ENCODE assay signal across 10 cellular contexts in the genomic region with DNA sequence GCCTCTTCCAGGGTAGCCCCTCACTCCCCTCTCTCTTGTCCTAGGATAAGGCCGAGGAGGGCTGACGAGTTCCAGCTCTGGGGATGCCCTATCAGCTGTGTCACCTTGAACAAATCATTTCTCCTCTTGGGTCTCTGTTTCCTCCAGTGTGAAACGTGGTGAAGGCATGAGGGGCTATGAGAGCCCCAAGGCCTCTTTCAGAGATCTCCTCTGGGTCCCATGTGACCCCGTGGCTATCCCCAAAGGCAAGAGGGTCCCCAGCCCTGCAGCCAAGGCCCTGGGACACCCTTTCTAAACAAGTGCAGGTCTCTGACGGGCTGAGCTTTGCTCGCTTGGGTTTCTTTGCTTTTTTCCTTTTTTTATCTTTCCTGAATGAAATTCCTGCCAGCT. TPM values are rescaled to one million over a fixed set of nuclear protein-coding genes. Genes with fewer than 3 reads are reported as not detected.
A peak's percentile ranks its signal among the peaks of the same experiment; 100 is the strongest.
DNase-seq lines count a peak whose midpoint lies in the region; ATAC-seq and TF ChIP-seq lines count a peak whose summit lies in the region.
"Had no signal": no experiment of that assay in that cellular context is flagged by ENCODE, and none has a peak within 500 bp of the region (broad histone marks: within the 10 kb centered on the region; RNA-seq: fewer than 3 reads in every experiment).

No MANE protein-coding gene starts in this region.

- no peaks in the 10 kb centered on the region for H3K36me3 ChIP-seq in breast epithelium
- no peaks in the 10 kb centered on the region for H3K36me3 ChIP-seq in vagina
- H3K36me3 ChIP-seq: adrenal gland, neutrophil had no signal

- H3K27me3 ChIP-seq in breast epithelium (no peaks in the 10 kb centered on the region), vagina (no peaks in the 10 kb centered on the region)
- H3K27me3 ChIP-seq: adrenal gland had no signal

- no peaks in the 10 kb centered on the region for H3K36me3 Mint-ChIP-seq in stimulated activated naive CD8-positive, alpha-beta T cell treated with anti-CD3 and anti-CD28 coated beads, Interleukin-15, Interleukin-2, amounts not matched to agents 100 ng/mL and 50 ng/mL, for 24 hours (ENCODE audit: low read depth)
- no peaks in the 10 kb centered on the region for H3K36me3 Mint-ChIP-seq in mesothelial cell of epicardium

- H3K4me1 Mint-ChIP-seq in stimulated activated naive CD8-positive, alpha-beta T cell treated with anti-CD3 and anti-CD28 coated beads, Interleukin-15, Interleukin-2, amounts not matched to agents 100 ng/mL and 50 ng/mL, for 24 hours (ENCODE audit: low read depth): peaks cover 9% of the 10 kb centered on the region
- peaks cover 17% of the 10 kb centered on the region for H3K4me1 Mint-ChIP-seq in mesothelial cell of epicardium

- H3K4me1 ChIP-seq in breast epithelium: peaks cover 3 to 8% of the 10 kb centered on the region in 2 donors
- H3K4me1 ChIP-seq in vagina: peaks cover 20% of the 10 kb centered on the region

- H3K27me3 Mint-ChIP-seq in stimulated activated naive CD8-positive, alpha-beta T cell treated with anti-CD3 and anti-CD28 coated beads, Interleukin-15, Interleukin-2, amounts not matched to agents 100 ng/mL and 50 ng/mL, for 24 hours: peaks cover 39% of the 10 kb centered on the region
- H3K27me3 Mint-ChIP-seq in mesothelial cell of epicardium (ENCODE audit: low read depth): no peaks in the 10 kb centered on the region

- no peak for ATAC-seq in stimulated activated naive CD8-positive, alpha-beta T cell treated with anti-CD3 and anti-CD28 coated beads, Interleukin-15, Interleukin-2, amounts not matched to agents 100 U/mL and 50 U/mL, for 24 hours
- no peak for ATAC-seq in GM21825 (IDR thresholded peaks at IDR 0.05; ENCODE audit: unreplicated experiment)
- ATAC-seq in GM21576 (IDR thresholded peaks at IDR 0.05; ENCODE audit: unreplicated experiment): no peak
- ATAC-seq in HG03378 (IDR thresholded peaks at IDR 0.05; ENCODE audit: unreplicated experiment): no peak

- H3K9me3 ChIP-seq in breast epithelium (no peaks in the 10 kb centered on the region), vagina (no peaks in the 10 kb centered on the region)
- H3K9me3 ChIP-seq: adrenal gland, neutrophil had no signal

- no peak for TF ChIP-seq CTCF in breast epithelium (IDR thresholded peaks at IDR 0.05)
- TF ChIP-seq CTCF in mesothelial cell of epicardium (IDR thresholded peaks at IDR 0.05; ENCODE audit: unreplicated experiment): no peak
- no peak for TF ChIP-seq CTCF in vagina (IDR thresholded peaks at IDR 0.05)

- peak overlapping the region; percentile 71 for H3K4me3 Mint-ChIP-seq in stimulated activated naive CD8-positive, alpha-beta T cell treated with anti-CD3 and anti-CD28 coated beads, Interleukin-15, Interleukin-2, amounts not matched to agents 100 ng/mL and 50 ng/mL, for 24 hours
- peak overlapping the region; percentile 84 for H3K4me3 Mint-ChIP-seq in mesothelial cell of epicardium

- H3K27ac ChIP-seq in breast epithelium: no peak overlapping the region
- peak overlapping the region; percentile 71 for H3K27ac ChIP-seq in vagina
- H3K27ac ChIP-seq: neutrophil had no signal

- peak overlapping the region; percentile 35 to 78 (median 55) for H3K4me3 ChIP-seq in breast epithelium
- peak overlapping the region; percentile 49 to 53 for H3K4me3 ChIP-seq in vagina

- H3K27ac Mint-ChIP-seq in stimulated activated naive CD8-positive, alpha-beta T cell treated with anti-CD3 and anti-CD28 coated beads, Interleukin-15, Interleukin-2, amounts not matched to agents 100 ng/mL and 50 ng/mL, for 24 hours: no peak overlapping the region
- peak overlapping the region; percentile 84 for H3K27ac Mint-ChIP-seq in mesothelial cell of epicardium

- TF ChIP-seq POLR2A in breast epithelium (IDR thresholded peaks at IDR 0.05) (no peak), vagina (IDR thresholded peaks at IDR 0.05) (no peak)

- intact Hi-C loops in breast epithelium (cut with DNase I; ENCODE audit: low total_unique reads): no loop called here
- intact Hi-C loops in vagina (cut with DNase I): no loop called here

- no peak for DNase-seq in stimulated activated naive CD8-positive, alpha-beta T cell treated with anti-CD3 and anti-CD28 coated beads, Interleukin-15, Interleukin-2, amounts not matched to agents 100 U/mL and 50 U/mL, for 24 hours
- DNase-seq in breast epithelium (ENCODE audit: low spot score in 2 of 2) (peak in 1 of 2 donors; percentile 11), mesothelial cell of epicardium (ENCODE audit: low spot score in 2 of 2, unreplicated experiment in 2 of 2) (no peak), vagina (ENCODE audit: extremely low spot score in 2 of 2) (no peak)

- H3K9me3 Mint-ChIP-seq in stimulated activated naive CD8-positive, alpha-beta T cell treated with anti-CD3 and anti-CD28 coated beads, Interleukin-15, Interleukin-2, amounts not matched to agents 100 ng/mL and 50 ng/mL, for 24 hours: no peaks in the 10 kb centered on the region
- H3K9me3 Mint-ChIP-seq in mesothelial cell of epicardium: no peaks in the 10 kb centered on the region

RNA-seq across cellular contexts. Expression of gene SPTLC1, which starts 25.5 kb away (rescaled TPM):
- total RNA-seq in breast epithelium: 100 to 1,000 TPM in 1 of 3 donors, 10 to 100 TPM in 2; 89.8 to 109 (median 99.7) TPM
- 74.6 to 77.7 TPM (median 77.7 TPM) in 3 replicates for total RNA-seq in mesothelial cell of epicardium
- 68.5 TPM for total RNA-seq in vagina
